ENCODE assay signal across 8 cellular contexts in the genomic region with DNA sequence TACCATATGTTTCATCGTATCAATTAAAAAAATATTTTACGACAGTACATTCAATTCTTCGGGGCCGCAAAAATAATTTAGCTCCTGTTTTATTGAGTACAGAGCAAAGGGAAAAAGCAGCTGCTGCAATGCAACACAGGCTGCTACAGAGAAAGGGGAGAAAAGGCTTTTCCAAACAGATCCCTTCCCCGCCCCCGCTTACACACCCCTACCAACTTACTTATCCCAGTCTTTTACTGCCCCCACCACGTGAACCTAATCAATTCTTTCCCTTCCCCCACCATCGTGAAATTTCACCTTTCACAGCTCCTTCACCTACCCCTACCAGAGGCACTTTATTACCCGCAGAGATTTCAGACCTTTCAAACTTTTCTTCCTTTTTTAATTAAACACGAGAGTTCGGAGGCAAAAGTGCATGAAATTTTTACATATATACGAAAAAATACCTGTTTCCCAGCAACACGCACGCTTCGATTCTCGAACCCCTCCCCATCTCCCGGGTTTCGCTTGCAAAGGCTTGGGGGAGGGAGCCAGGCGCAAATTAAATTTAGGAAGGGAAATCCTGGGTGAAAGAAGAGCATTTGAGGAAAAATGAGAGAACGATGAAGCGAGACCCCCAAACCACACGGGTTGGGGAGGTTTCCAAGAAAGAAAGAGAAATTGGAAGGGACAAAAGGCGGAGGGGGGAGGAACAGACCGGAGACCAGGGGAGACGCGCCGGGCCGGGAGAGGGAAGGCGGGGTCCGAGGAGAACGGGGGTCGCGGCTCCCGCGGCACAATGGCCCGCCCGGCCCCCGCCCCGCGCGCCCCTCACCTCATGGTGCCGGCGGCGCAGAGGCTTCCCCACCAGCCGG. TPM values are rescaled to one million over a fixed set of nuclear protein-coding genes. Genes with fewer than 3 reads are reported as not detected.
DNase-seq lines count a peak whose midpoint lies in the region; ATAC-seq, FAIRE-seq and TF ChIP-seq lines count a peak whose summit lies in the region.

No MANE protein-coding gene starts in this region.

- peaks cover 43% of the 10 kb centered on the region for H3K4me1 Mint-ChIP-seq in type B pancreatic cell (ENCODE audit: unreplicated experiment)

- peak overlapping the region; percentile 93 for H3K4me3 ChIP-seq in A549

- POLR2A ChIA-PET in A549 (lab: Yijun Ruan, JAX), result interaction anchor here (0.6 to 2.7 kb wide), 15 partner anchors 24 to 410 kb away, joined by 3 to 19 read pairs (median 8); partner anchors contain the start of genes H3-3A, SDE2 and SRP9

- no peaks in the 10 kb centered on the region for H3K27me3 Mint-ChIP-seq in type B pancreatic cell

- H3K36me3 Mint-ChIP-seq in type B pancreatic cell, result no peaks in the 10 kb centered on the region

- CTCF ChIA-PET in A549 (lab: Yijun Ruan, JAX), result interaction anchor here (1.1 to 2.7 kb wide), 4 partner anchors 28 to 125 kb away, joined by 3 to 24 read pairs (median 7); partner anchors contain the start of gene SRP9

- no peak for FAIRE-seq in A549 (lab: Jason Lieb, UNC)

- peaks cover 49% of the 10 kb centered on the region for H3K4me1 ChIP-seq in A549

- TF ChIP-seq CTCF in A549 (IDR thresholded peaks at IDR 0.05) (no peak), type B pancreatic cell (conservative IDR thresholded peaks at IDR 0.05) (no peak)

- TF ChIP-seq RAD21 in A549 (conservative IDR thresholded peaks at IDR 0.05 in 1 of 2, IDR thresholded peaks at IDR 0.05 in 1 of 2), result peak; percentile 6 to 25; a peak in 2 of 5 replicates

- no peak for TF ChIP-seq EP300 in A549 (IDR thresholded peaks at IDR 0.05)

- TF ChIP-seq POLR2A in A549 (IDR thresholded peaks at IDR 0.05; ENCODE audit: low read length), result no peak

- H3K27ac ChIP-seq in A549 (peak overlapping the region; percentile 95 to 100), cingulate gyrus (ENCODE audit: low read depth, low read length) (peak overlapping the region; percentile 69)

- peak overlapping the region; percentile 94 for H3K4me3 Mint-ChIP-seq in type B pancreatic cell

- WGBS in A549 (ENCODE audit: missing lambda C conversion rate), result 1% methylated on average over 39 of the region's 45 CpGs

- peak overlapping the region; percentile 87 for H3K27ac Mint-ChIP-seq in type B pancreatic cell

- peak overlapping the region; percentile 84 for H3K4me2 ChIP-seq in A549

- DNase-seq in A549 (ENCODE audit: low read depth in 1 of 2, low spot score in 1 of 2) (peak in 1 of 2 experiments; percentile 59), NCI-H82 (lab: John Stamatoyannopoulos, UW) (peak; percentile 96), lung microvascular endothelial cell (ENCODE audit: low read depth in 2 of 2) (peak; percentile 37 to 51), type B pancreatic cell (ENCODE audit: extremely low spot score, unreplicated experiment) (no peak)

- H3K9me3 Mint-ChIP-seq in type B pancreatic cell, result no peaks in the 10 kb centered on the region

- peak; percentile 0 to 3; a peak in 1 of 6 replicates for ATAC-seq in A549
- peak; percentile 9 for ATAC-seq in GM18502 (IDR thresholded peaks at IDR 0.05; ENCODE audit: poor library complexity, unreplicated experiment)
- ATAC-seq in GM18870 (IDR thresholded peaks at IDR 0.05; ENCODE audit: unreplicated experiment), result no peak
- ATAC-seq in GM18517 (IDR thresholded peaks at IDR 0.05; ENCODE audit: unreplicated experiment), result no peak

- H3K9me3 ChIP-seq in A549, result no peaks in the 10 kb centered on the region

TF ChIP-seq in A549, 52 proteins besides CTCF, POLR2A, EP300 and RAD21:
- TF ChIP-seq E2F6 (IDR thresholded peaks at IDR 0.05; ENCODE audit: borderline replicate concordance, low read depth) (no peak), SMC3 (IDR thresholded peaks at IDR 0.05) (0 out of 3 replicates have a peak, but pooled peaks have one; percentile 11), BHLHE40 (IDR thresholded peaks at IDR 0.05; ENCODE audit: low read depth, low read length) (no peak), KDM1A (IDR thresholded peaks at IDR 0.05; ENCODE audit: low read depth) (no peak), PHF8 (IDR thresholded peaks at IDR 0.05; ENCODE audit: borderline replicate concordance, low read depth) (peak; percentile 24; the same call in 1 of the 2 replicates), HOXB13 (CRISPR knock-in tag; IDR thresholded peaks at IDR 0.05; ENCODE audit: low read depth) (no peak), RCOR1 (IDR thresholded peaks at IDR 0.05; ENCODE audit: low read depth, low read length) (0 out of 2 replicates have a peak, but pooled peaks have one; percentile 47), SREBF2 (IDR thresholded peaks at IDR 0.05) (no peak)
- TF ChIP-seq, protein P1, sequence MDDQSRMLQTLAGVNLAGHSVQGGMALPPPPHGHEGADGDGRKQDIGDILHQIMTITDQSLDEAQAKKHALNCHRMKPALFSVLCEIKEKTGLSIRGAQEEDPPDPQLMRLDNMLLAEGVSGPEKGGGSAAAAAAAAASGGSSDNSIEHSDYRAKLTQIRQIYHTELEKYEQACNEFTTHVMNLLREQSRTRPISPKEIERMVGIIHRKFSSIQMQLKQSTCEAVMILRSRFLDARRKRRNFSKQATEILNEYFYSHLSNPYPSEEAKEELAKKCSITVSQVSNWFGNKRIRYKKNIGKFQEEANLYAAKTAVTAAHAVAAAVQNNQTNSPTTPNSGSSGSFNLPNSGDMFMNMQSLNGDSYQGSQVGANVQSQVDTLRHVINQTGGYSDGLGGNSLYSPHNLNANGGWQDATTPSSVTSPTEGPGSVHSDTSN (IDR thresholded peaks at IDR 0.05), result no peak
- TF ChIP-seq, protein P2, sequence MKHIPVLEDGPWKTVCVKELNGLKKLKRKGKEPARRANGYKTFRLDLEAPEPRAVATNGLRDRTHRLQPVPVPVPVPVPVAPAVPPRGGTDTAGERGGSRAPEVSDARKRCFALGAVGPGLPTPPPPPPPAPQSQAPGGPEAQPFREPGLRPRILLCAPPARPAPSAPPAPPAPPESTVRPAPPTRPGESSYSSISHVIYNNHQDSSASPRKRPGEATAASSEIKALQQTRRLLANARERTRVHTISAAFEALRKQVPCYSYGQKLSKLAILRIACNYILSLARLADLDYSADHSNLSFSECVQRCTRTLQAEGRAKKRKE (CRISPR knock-in tag; IDR thresholded peaks at IDR 0.05; ENCODE audit: low read depth), result no peak
- TF ChIP-seq, protein P3, sequence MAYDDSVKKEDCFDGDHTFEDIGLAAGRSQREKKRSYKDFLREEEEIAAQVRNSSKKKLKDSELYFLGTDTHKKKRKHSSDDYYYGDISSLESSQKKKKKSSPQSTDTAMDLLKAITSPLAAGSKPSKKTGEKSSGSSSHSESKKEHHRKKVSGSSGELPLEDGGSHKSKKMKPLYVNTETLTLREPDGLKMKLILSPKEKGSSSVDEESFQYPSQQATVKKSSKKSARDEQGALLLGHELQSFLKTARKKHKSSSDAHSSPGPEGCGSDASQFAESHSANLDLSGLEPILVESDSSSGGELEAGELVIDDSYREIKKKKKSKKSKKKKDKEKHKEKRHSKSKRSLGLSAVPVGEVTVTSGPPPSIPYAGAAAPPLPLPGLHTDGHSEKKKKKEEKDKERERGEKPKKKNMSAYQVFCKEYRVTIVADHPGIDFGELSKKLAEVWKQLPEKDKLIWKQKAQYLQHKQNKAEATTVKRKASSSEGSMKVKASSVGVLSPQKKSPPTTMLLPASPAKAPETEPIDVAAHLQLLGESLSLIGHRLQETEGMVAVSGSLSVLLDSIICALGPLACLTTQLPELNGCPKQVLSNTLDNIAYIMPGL (CRISPR knock-in tag; IDR thresholded peaks at IDR 0.05; ENCODE audit: borderline replicate concordance), result no peak

RNA-seq across cellular contexts. Expression of gene ENAH, which starts 0.8 kb away (rescaled TPM):
- polyA plus RNA-seq in A549 (2011; rRNA removed) (124 and 142 TPM in 2 replicates), A549 (2017; fragmentation: RNase III; extraction: RNeasy Plus Mini Kit Qiagen cat#74134 plus additional on column Dnase treatment) (155 to 172 TPM (median 167 TPM) in 3 replicates)
- 32.6 and 33.0 TPM in 2 replicates for polyA plus RNA-seq in A549 (2012; cell fraction: cytosol; rRNA removed)
- polyA plus RNA-seq in A549 (2012; cell fraction: nucleus; rRNA removed), result 19.3 and 23.0 TPM in 2 replicates
- 97.3 and 100 TPM in 2 replicates for polyA minus RNA-seq in A549 (2011; rRNA and poly(A)+ RNA removed)
- total RNA-seq in lung microvascular endothelial cell (8.9 and 12.6 TPM in 2 replicates), type B pancreatic cell (ENCODE audit: low replicate concordance) (69.2 and 133 TPM in 2 replicates)

Comparison
In these comparisons a context has a peak if more than half of its experiments do, and no peak if none do; other contexts are left out.
1. ATAC-seq: peak in A549 (2 of 2) and GM18502 (single experiment); none in GM18870 (single experiment) and GM18517 (single experiment).